ENCODE assay signal across 2 cellular contexts in genomic region chr7:48176356-48176893, GRCh38.
TF ChIP-seq lines count a peak whose summit lies in the region.

No MANE protein-coding gene starts in this region.

TF ChIP-seq in SK-N-SH, 30 proteins besides CTCF, POLR2A, EP300 and RAD21 (continued from another document):
- TF ChIP-seq SIN3A (IDR thresholded peaks at IDR 0.05; ENCODE audit: borderline replicate concordance, low read depth, low read length): no peak
- no peak for TF ChIP-seq CHD2 (IDR thresholded peaks at IDR 0.05; ENCODE audit: low read length, partially characterized antibody)
- no peak for TF ChIP-seq SMC3 (IDR thresholded peaks at IDR 0.05; ENCODE audit: low read depth, low read length)
- no peak for TF ChIP-seq TCF12 (IDR thresholded peaks at IDR 0.05)
- no peak for TF ChIP-seq YY1 (IDR thresholded peaks at IDR 0.05; ENCODE audit: low read depth)
- TF ChIP-seq TAF1 (IDR thresholded peaks at IDR 0.05; ENCODE audit: borderline replicate concordance, low read depth, low read length): no peak
- TF ChIP-seq POLR2AphosphoS5 (IDR thresholded peaks at IDR 0.05; ENCODE audit: low read depth, low read length): no peak
- no peak for TF ChIP-seq FOSL2 (IDR thresholded peaks at IDR 0.05; ENCODE audit: borderline replicate concordance, low read depth)
- TF ChIP-seq ELF1 (IDR thresholded peaks at IDR 0.05): no peak
- TF ChIP-seq RFX5 (IDR thresholded peaks at IDR 0.05; ENCODE audit: low read length): no peak
TF ChIP-seq in SK-N-SH: peak in this region for 0.

TF ChIP-seq in SK-N-SH treated with all-trans-retinoic acid at 6 μM for 48 hours, 23 proteins besides CTCF, POLR2A, EP300 and RAD21 (continued from another document):
- no peak for TF ChIP-seq CSRNP3 (CRISPR knock-in tag; IDR thresholded peaks at IDR 0.05)
- no peak for TF ChIP-seq PATZ1 (CRISPR knock-in tag; IDR thresholded peaks at IDR 0.05; ENCODE audit: borderline replicate concordance)
- no peak for TF ChIP-seq CSDC2 (CRISPR knock-in tag; IDR thresholded peaks at IDR 0.05)
- TF ChIP-seq OSR1 (CRISPR knock-in tag; IDR thresholded peaks at IDR 0.05): no peak
- no peak for TF ChIP-seq GLIS3 (CRISPR knock-in tag; IDR thresholded peaks at IDR 0.05)
